ENCODE assay signal across 1 cellular context in genomic region chr19:55175117-55175867, GRCh38.
A peak's percentile ranks its signal among the peaks of the same experiment; 100 is the strongest.
TF ChIP-seq lines count a peak whose summit lies in the region.

No MANE protein-coding gene starts in this region.

TF ChIP-seq in K562, 482 proteins besides CTCF, POLR2A, EP300 and RAD21 (continued from another document and continues in another):
- TF ChIP-seq HMGN3 (IDR thresholded peaks at IDR 0.05; ENCODE audit: borderline replicate concordance, extremely low read depth, insufficient read length, low read depth, low read length) (no peak), KDM5B (IDR thresholded peaks at IDR 0.05; ENCODE audit: insufficient replicate concordance, low read depth, low read length) (peak; percentile 78), ZNF511 (CRISPR knock-in tag; IDR thresholded peaks at IDR 0.05) (peak; percentile 95), BCL6 (CRISPR knock-in tag; IDR thresholded peaks at IDR 0.05) (no peak), MLLT1 (IDR thresholded peaks at IDR 0.05) (peak in 1 of 2 experiments; percentile 40; a peak in 1 of 4 replicates), TAF7 (tag; IDR thresholded peaks at IDR 0.05) (peak; percentile 68; the same call in 1 of the 2 replicates), CXXC5 (CRISPR knock-in tag; IDR thresholded peaks at IDR 0.05) (peak; percentile 59), HDAC1 (IDR thresholded peaks at IDR 0.05) (peak in 1 of 2 experiments; percentile 63; a peak in 2 of 4 replicates), SUPT5H (IDR thresholded peaks at IDR 0.05) (peak; percentile 86), MYC (IDR thresholded peaks at IDR 0.05; ENCODE audit: low read depth, low read length) (peak; percentile 51; the same call in 1 of the 2 replicates), MYC (CRISPR knock-in tag; IDR thresholded peaks at IDR 0.05; ENCODE audit: borderline replicate concordance, low read depth) (no peak), HNRNPL (IDR thresholded peaks at IDR 0.05; ENCODE audit: low read depth, low read length) (no peak), ZKSCAN1 (IDR thresholded peaks at IDR 0.05; ENCODE audit: low read depth, low read length) (0 out of 2 replicates have a peak, but pooled peaks have one; percentile 8), WHSC1 (IDR thresholded peaks at IDR 0.05; ENCODE audit: low read length) (no peak), TRIM24 (IDR thresholded peaks at IDR 0.05) (0 out of 4 replicates have a peak, but pooled peaks of 1 of the 2 experiments have one; percentile 15), PHF8 (IDR thresholded peaks at IDR 0.05; ENCODE audit: borderline replicate concordance, low read length) (peak; percentile 94), OTX1 (CRISPR knock-in tag; IDR thresholded peaks at IDR 0.05) (0 out of 2 replicates have a peak, but pooled peaks have one; percentile 56), SP1 (CRISPR knock-in tag; IDR thresholded peaks at IDR 0.05) (peak; percentile 88), ELF4 (CRISPR knock-in tag; IDR thresholded peaks at IDR 0.05) (peak; percentile 63; the same call in 1 of the 2 replicates), ETV6 (IDR thresholded peaks at IDR 0.05; ENCODE audit: borderline replicate concordance in 1 of 2, low read depth in 2 of 2, low read length in 1 of 2) (no peak), ETV6 (CRISPR knock-in tag; IDR thresholded peaks at IDR 0.05; ENCODE audit: borderline replicate concordance) (no peak), MNT (conservative IDR thresholded peaks at IDR 0.05) (no peak; a peak in 1 of 4 replicates), TBP (optimal IDR thresholded peaks at IDR 0.05; ENCODE audit: low read depth, low read length) (peak; percentile 59), ZNF143 (CRISPR knock-in tag; IDR thresholded peaks at IDR 0.05) (peak; percentile 53; the same call in 1 of the 2 replicates), RB1 (IDR thresholded peaks at IDR 0.05; ENCODE audit: low read depth) (peak; percentile 80; the same call in 1 of the 2 replicates), TCFL5 (CRISPR knock-in tag; conservative IDR thresholded peaks at IDR 0.05) (no peak), NFATC3 (IDR thresholded peaks at IDR 0.05) (no peak), ZNF212 (CRISPR knock-in tag; IDR thresholded peaks at IDR 0.05) (no peak), TAF15 (IDR thresholded peaks at IDR 0.05; ENCODE audit: low read depth, low read length) (no peak), CREM (IDR thresholded peaks at IDR 0.05; ENCODE audit: low read depth) (peak; percentile 60; the same call in 1 of the 2 replicates), ZNF124 (CRISPR knock-in tag; IDR thresholded peaks at IDR 0.05) (no peak), NR2F6 (CRISPR knock-in tag; IDR thresholded peaks at IDR 0.05) (no peak), TEAD1 (CRISPR knock-in tag; IDR thresholded peaks at IDR 0.05) (peak in 1 of 2 experiments; percentile 72; a peak in 1 of 4 replicates), TFAP4 (CRISPR knock-in tag; IDR thresholded peaks at IDR 0.05; ENCODE audit: borderline replicate concordance) (peak; percentile 44; the same call in 1 of the 2 replicates), FOXO4 (CRISPR knock-in tag; IDR thresholded peaks at IDR 0.05) (no peak), NBN (IDR thresholded peaks at IDR 0.05; ENCODE audit: low read depth) (0 out of 2 replicates have a peak, but pooled peaks have one; percentile 35), MIER1 (IDR thresholded peaks at IDR 0.05; ENCODE audit: low read depth) (0 out of 2 replicates have a peak, but pooled peaks have one; percentile 27), CC2D1A (IDR thresholded peaks at IDR 0.05) (0 out of 2 replicates have a peak, but pooled peaks have one; percentile 17), POLR2AphosphoS5 (IDR thresholded peaks at IDR 0.05; ENCODE audit: control insufficient read depth, insufficient read depth, low read depth, low read length) (peak; percentile 52; the same call in 1 of the 2 replicates), NRF1 (conservative IDR thresholded peaks at IDR 0.05 in 1 of 2, IDR thresholded peaks at IDR 0.05 in 1 of 2) (peak; percentile 95 to 96), NCOA1 (IDR thresholded peaks at IDR 0.05; ENCODE audit: low read depth) (peak; percentile 38; the same call in 1 of the 2 replicates), SMARCA4 (IDR thresholded peaks at IDR 0.05) (peak; percentile 35; the same call in 1 of the 2 replicates), CREB3L1 (IDR thresholded peaks at IDR 0.05; ENCODE audit: borderline replicate concordance, low read depth) (peak; percentile 24; the same call in 1 of the 2 replicates), JUND (IDR thresholded peaks at IDR 0.05; ENCODE audit: borderline replicate concordance, low read depth, low read length) (peak; percentile 57), JUND (tag; IDR thresholded peaks at IDR 0.05; ENCODE audit: borderline replicate concordance, low read depth, low read length) (peak; percentile 64; the same call in 1 of the 3 replicates), THAP12 (CRISPR knock-in tag; IDR thresholded peaks at IDR 0.05) (peak; percentile 49; the same call in 1 of the 2 replicates), ATF1 (CRISPR knock-in tag; IDR thresholded peaks at IDR 0.05) (no peak), ATF1 (tag; IDR thresholded peaks at IDR 0.05) (peak; percentile 76), ATF6 (CRISPR knock-in tag; IDR thresholded peaks at IDR 0.05) (0 out of 2 replicates have a peak, but pooled peaks have one; percentile 39), UBTF (IDR thresholded peaks at IDR 0.05; ENCODE audit: borderline replicate concordance in 1 of 2, low read depth in 2 of 2, low read length in 2 of 2) (0 out of 4 replicates have a peak, but pooled peaks of 1 of the 2 experiments have one; percentile 22), TBL1XR1 (IDR thresholded peaks at IDR 0.05; ENCODE audit: low read length in 2 of 2) (no peak), BCOR (IDR thresholded peaks at IDR 0.05) (peak; percentile 36; the same call in 1 of the 2 replicates), ZNF695 (CRISPR knock-in tag; IDR thresholded peaks at IDR 0.05) (no peak), BMI1 (IDR thresholded peaks at IDR 0.05; ENCODE audit: low read length) (no peak)
